9 cellular contexts compared by ENCODE assay signal in genomic region chr19:47779524-47780214, GRCh38. TPM values are rescaled to one million over a fixed set of nuclear protein-coding genes. Genes with fewer than 3 reads are reported as not detected.
DNase-seq lines count a peak whose midpoint lies in the region; ATAC-seq, FAIRE-seq and TF ChIP-seq lines count a peak whose summit lies in the region.
"Had no signal": no experiment of that assay in that cellular context is flagged by ENCODE, and none has a peak within 500 bp of the region (broad histone marks: within the 10 kb centered on the region; RNA-seq: fewer than 3 reads in every experiment).

No MANE protein-coding gene starts in this region.

- H3K27ac Mint-ChIP-seq in HFFc6 (peak overlapping the region; percentile 36; the same call in 1 of the 2 replicates), astrocyte (ENCODE audit: unreplicated experiment) (peak overlapping the region; percentile 81), immature natural killer cell (peak overlapping the region in 5 of 6 donors; percentile 86 to 93 (median 91))
- peak overlapping the region; percentile 99 for H3K27ac Mint-ChIP-seq in stimulated activated naive B cell treated with anti-CD40 and anti-IgM and Interleukin-4, amounts not matched to agents 10 μg/mL and 1 μg/mL and 100 μg/mL, for 72 hours

- no peaks in the 10 kb centered on the region for H3K9me3 Mint-ChIP-seq in HFFc6
- no peaks in the 10 kb centered on the region for H3K9me3 Mint-ChIP-seq in astrocyte (ENCODE audit: unreplicated experiment)
- no peaks in the 10 kb centered on the region for H3K9me3 Mint-ChIP-seq in immature natural killer cell
- no peaks in the 10 kb centered on the region for H3K9me3 Mint-ChIP-seq in stimulated activated naive B cell treated with anti-CD40 and anti-IgM and Interleukin-4, amounts not matched to agents 10 μg/mL and 1 μg/mL and 100 μg/mL, for 72 hours

- peaks cover 14% of the 10 kb centered on the region for H3K4me1 ChIP-seq in astrocyte (ENCODE audit: insufficient read depth, low read length)

- no peaks in the 10 kb centered on the region for H3K27me3 ChIP-seq in astrocyte (ENCODE audit: insufficient read depth, low read length)

- no peak overlapping the region for H3K27ac ChIP-seq in astrocyte (ENCODE audit: low read depth, low read length)

- H3K4me3 Mint-ChIP-seq in HFFc6 (peak overlapping the region; percentile 95), astrocyte (ENCODE audit: unreplicated experiment) (peak overlapping the region; percentile 96), immature natural killer cell (peak overlapping the region; percentile 93 to 96 (median 96))
- H3K4me3 Mint-ChIP-seq in stimulated activated naive B cell treated with anti-CD40 and anti-IgM and Interleukin-4, amounts not matched to agents 10 μg/mL and 1 μg/mL and 100 μg/mL, for 72 hours, result peak overlapping the region; percentile 96 to 98

- peaks cover 11% of the 10 kb centered on the region for H3K36me3 ChIP-seq in astrocyte (ENCODE audit: insufficient read depth, low read length)

- TF ChIP-seq CTCF in HFFc6 (IDR thresholded peaks at IDR 0.05) (no peak), astrocyte (IDR thresholded peaks at IDR 0.05; ENCODE audit: insufficient read depth, low read depth, low read length) (no peak)

- H3K27me3 Mint-ChIP-seq in HFFc6 (ENCODE audit: insufficient read depth) (no peaks in the 10 kb centered on the region; the same call in 1 of the 2 replicates), astrocyte (ENCODE audit: low read depth, unreplicated experiment) (no peaks in the 10 kb centered on the region), immature natural killer cell (ENCODE audit: low read depth in 3 of 3) (peaks cover 1 to 4% (median 2%) of the 10 kb centered on the region in 3 donors)
- no peaks in the 10 kb centered on the region for H3K27me3 Mint-ChIP-seq in stimulated activated naive B cell treated with anti-CD40 and anti-IgM and Interleukin-4, amounts not matched to agents 10 μg/mL and 1 μg/mL and 100 μg/mL, for 72 hours

- no peak for ATAC-seq in stimulated activated naive B cell treated with anti-CD40 and anti-IgM and Interleukin-4, amounts not matched to agents 10 μg/mL and 1 μg/mL and 100 μg/mL, for 72 hours (replicated peaks)

- H3K4me2 ChIP-seq in astrocyte (ENCODE audit: low read length), result peak overlapping the region; percentile 88

- H3K36me3 Mint-ChIP-seq in HFFc6 (ENCODE audit: low read depth) (peaks cover 31% of the 10 kb centered on the region), astrocyte (ENCODE audit: low read depth, unreplicated experiment) (peaks cover 27% of the 10 kb centered on the region), immature natural killer cell (peaks cover 0 to 16% (median 9%) of the 10 kb centered on the region in 3 donors)
- peaks cover 29 to 38% of the 10 kb centered on the region in 2 donors for H3K36me3 Mint-ChIP-seq in stimulated activated naive B cell treated with anti-CD40 and anti-IgM and Interleukin-4, amounts not matched to agents 10 μg/mL and 1 μg/mL and 100 μg/mL, for 72 hours

- peaks cover 51% of the 10 kb centered on the region for H4K20me1 ChIP-seq in astrocyte (ENCODE audit: insufficient read depth, low read length)

- no peak overlapping the region for H2AFZ ChIP-seq in astrocyte (ENCODE audit: low read depth, low read length)

- no peaks in the 10 kb centered on the region for H3K9me3 ChIP-seq in astrocyte (ENCODE audit: insufficient read depth, low read depth, low read length)

- H3K4me1 Mint-ChIP-seq in HFFc6 (ENCODE audit: low read depth) (peaks cover 25% of the 10 kb centered on the region), astrocyte (ENCODE audit: low read depth, unreplicated experiment) (peaks cover 12% of the 10 kb centered on the region), immature natural killer cell (peaks cover 27 to 33% of the 10 kb centered on the region in 2 donors)
- peaks cover 18 to 31% of the 10 kb centered on the region in 2 donors for H3K4me1 Mint-ChIP-seq in stimulated activated naive B cell treated with anti-CD40 and anti-IgM and Interleukin-4, amounts not matched to agents 10 μg/mL and 1 μg/mL and 100 μg/mL, for 72 hours

- peak overlapping the region; percentile 98 for H3K9ac ChIP-seq in astrocyte (ENCODE audit: low read length)

- H3K4me3 ChIP-seq in astrocyte (ENCODE audit: insufficient read depth, low read depth, low read length), result peak overlapping the region; percentile 80

- peaks cover 40% of the 10 kb centered on the region for H3K79me2 ChIP-seq in astrocyte (ENCODE audit: insufficient read depth, low read length)

- FAIRE-seq in astrocyte (lab: Jason Lieb, UNC), result no peak

- no peak for DNase-seq in HFFc6
- DNase-seq in astrocyte (ENCODE audit: low read depth), result no peak
- no peak for DNase-seq in immature natural killer cell
- no peak for DNase-seq in stimulated activated naive B cell treated with anti-CD40 and anti-IgM and Interleukin-4, amounts not matched to agents 10 μg/mL and 1 μg/mL and 100 μg/mL, for 72 hours
- DNase-seq in NOMO-1 (lab: John Stamatoyannopoulos, UW; ENCODE audit: unreplicated experiment in 2 of 2), result no peak
- DNase-seq in iPS-NIHi7 (ENCODE audit: extremely low spot score), result no peak
- DNase-seq in ecto neural progenitor cell (ENCODE audit: low spot score), result no peak
- no peak for DNase-seq in activated CD8-positive, alpha-beta memory T cell treated with anti-CD3 and anti-CD28 coated beads, Interleukin-2, amount 50 U/mL, for 4 hours

RNA-seq across cellular contexts. Expression of gene SELENOW, which starts 1.2 kb away (rescaled TPM):
- 100 to 1,000 TPM; 214 to 245 (median 224) TPM for total RNA-seq in HFFc6 (2021; fragmentation: NEBNext Ultra II Directional; extraction: Animal tissue kit (Norgen Biotek cat#: 25700))
- total RNA-seq in astrocyte, result 257 and 279 TPM in 2 replicates
- 100 to 1,000 TPM; 294 to 618 (median 368) TPM for polyA plus RNA-seq in immature natural killer cell

RNA-seq across cellular contexts. Expression of gene TPRX1, which starts 24.7 kb away (rescaled TPM):
- not detected for total RNA-seq in HFFc6 (2021; fragmentation: NEBNext Ultra II Directional; extraction: Animal tissue kit (Norgen Biotek cat#: 25700))
- not detected in 2 replicates for total RNA-seq in astrocyte
- polyA plus RNA-seq in immature natural killer cell, result not detected
- total RNA-seq: T-helper 2 cell treated with Interferon-gamma antibody and Interleukin-4, amounts not matched to agents 100 ng/mL and 5 ng/mL, for 36 hours had no signal

RNA-seq across cellular contexts. Expression of gene NOP53, which starts 34.3 kb away (rescaled TPM):
- 100 to 1,000 TPM in 4 of 6 experiments, 10 to 100 TPM in 2; 72.7 to 113 (median 106) TPM for total RNA-seq in HFFc6 (2021; fragmentation: NEBNext Ultra II Directional; extraction: Animal tissue kit (Norgen Biotek cat#: 25700))
- 79.4 and 89.9 TPM in 2 replicates for total RNA-seq in astrocyte
- polyA plus RNA-seq in immature natural killer cell, result 100 to 1,000 TPM in 2 of 3 donors, 10 to 100 TPM in 1; 72.0 to 234 (median 101) TPM

RNA-seq across cellular contexts. Expression of gene CRX, which starts 42.1 kb away (rescaled TPM):
- total RNA-seq in HFFc6 (2021; fragmentation: NEBNext Ultra II Directional; extraction: Animal tissue kit (Norgen Biotek cat#: 25700)), result not detected
- total RNA-seq in astrocyte, result not detected in 2 replicates
- polyA plus RNA-seq in immature natural killer cell, result not detected
- total RNA-seq: T-helper 2 cell treated with Interferon-gamma antibody and Interleukin-4, amounts not matched to agents 100 ng/mL and 5 ng/mL, for 36 hours had no signal

Comparison
In these comparisons a context has a peak if more than half of its experiments do, and no peak if none do; other contexts are left out.
1. H3K27ac Mint-ChIP-seq: peak in every context shown above with its lines; median percentile 99 in stimulated activated naive B cell treated with anti-CD40 and anti-IgM and Interleukin-4, amounts not matched to agents 10 μg/mL and 1 μg/mL and 100 μg/mL, for 72 hours; 91 in immature natural killer cell; 81 in astrocyte; 36 in HFFc6.